ENCODE assay signal across 8 cellular contexts in the genomic region with DNA sequence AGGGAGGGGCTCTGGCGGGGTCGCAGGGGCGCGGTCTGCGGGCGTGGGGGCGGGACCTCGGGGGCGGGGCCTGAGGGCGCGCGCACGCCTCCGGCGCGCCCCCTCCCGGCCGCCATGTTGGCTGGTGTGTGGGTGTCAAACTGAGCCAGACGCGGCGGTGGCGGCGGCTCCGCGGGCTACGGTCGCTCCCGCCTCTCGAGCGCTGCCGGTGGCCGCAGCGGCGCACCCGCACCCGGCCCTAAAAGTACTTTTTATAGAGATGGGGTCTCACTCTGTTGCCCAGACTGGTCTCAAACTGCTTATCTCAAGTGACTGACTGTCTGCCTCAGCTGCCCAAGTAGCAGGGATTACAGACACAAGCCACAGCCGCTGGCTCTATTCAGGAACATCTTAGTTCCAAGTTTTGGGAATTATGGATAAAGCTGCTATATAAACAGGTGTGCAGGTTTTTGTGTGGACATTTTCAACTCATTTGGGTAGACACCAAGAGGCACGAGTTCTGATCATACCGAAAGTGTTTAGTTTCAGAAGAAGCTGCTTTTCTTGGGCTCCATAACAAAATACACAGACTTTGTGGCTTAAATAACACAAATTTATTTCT. TPM values are rescaled to one million over a fixed set of nuclear protein-coding genes. Genes with fewer than 3 reads are reported as not detected.
DNase-seq lines count a peak whose midpoint lies in the region; ATAC-seq and TF ChIP-seq lines count a peak whose summit lies in the region.
"Not testable (repeated sequence)": the region's sequence is repeated elsewhere in the genome, so short reads cannot be mapped to it uniquely, and the experiment has no call there.

No MANE protein-coding gene starts in this region.

- TF ChIP-seq CTCF in choroid plexus epithelial cell (conservative IDR thresholded peaks at IDR 0.05; ENCODE audit: low read depth, low read length), result peak; percentile 18
- TF ChIP-seq CTCF in sigmoid colon (IDR thresholded peaks at IDR 0.05), result peak in 2 of 4 experiments; percentile 24 to 63

- POLR2A ChIA-PET in activated CD4-positive, alpha-beta memory T cell treated with anti-CD3 and anti-CD28 coated beads for 36 hours (lab: Charles Lee), result not testable (repeated sequence)

- not testable (repeated sequence) for H3K27me3 Mint-ChIP-seq in activated CD4-positive, alpha-beta memory T cell treated with anti-CD3 and anti-CD28 coated beads for 36 hours

- ATAC-seq in GM18508 (IDR thresholded peaks at IDR 0.05; ENCODE audit: insufficient read depth, unreplicated experiment), result peak; percentile 42
- peak; percentile 60 for ATAC-seq in HG02610 (IDR thresholded peaks at IDR 0.05; ENCODE audit: unreplicated experiment)

- H3K36me3 ChIP-seq in sigmoid colon; urinary bladder (ENCODE audit: insufficient read depth): not testable (repeated sequence)

- H3K4me1 ChIP-seq in sigmoid colon; urinary bladder (ENCODE audit: insufficient read depth): not testable (repeated sequence)

- not testable (repeated sequence) for H3K27me3 ChIP-seq in sigmoid colon

- H3K4me3 Mint-ChIP-seq in activated CD4-positive, alpha-beta memory T cell treated with anti-CD3 and anti-CD28 coated beads for 36 hours, result peak overlapping the region; percentile 69

- intact Hi-C loops in activated CD4-positive, alpha-beta memory T cell treated with anti-CD3 and anti-CD28 coated beads for 36 hours (cut with micrococcal nuclease); sigmoid colon (cut with DNase I): not testable (repeated sequence)

- TF ChIP-seq EP300 in sigmoid colon (IDR thresholded peaks at IDR 0.05), result not testable (repeated sequence)

- H3K27ac ChIP-seq in sigmoid colon, result peak overlapping the region; percentile 81 to 91 (median 83)
- H3K27ac ChIP-seq in urinary bladder (ENCODE audit: low read depth), result not testable (repeated sequence)

- peak overlapping the region; percentile 33 for H3K27ac Mint-ChIP-seq in activated CD4-positive, alpha-beta memory T cell treated with anti-CD3 and anti-CD28 coated beads for 36 hours

- not testable (repeated sequence) for H3K4me1 Mint-ChIP-seq in activated CD4-positive, alpha-beta memory T cell treated with anti-CD3 and anti-CD28 coated beads for 36 hours (ENCODE audit: low read depth)

- H3K9me3 ChIP-seq in sigmoid colon, result not testable (repeated sequence)

- H3K9me3 Mint-ChIP-seq in activated CD4-positive, alpha-beta memory T cell treated with anti-CD3 and anti-CD28 coated beads for 36 hours, result not testable (repeated sequence)

- WGBS in sigmoid colon, 2 donors, result 0 to 1% methylated on average over 39 of the region's 39 CpGs
- WGBS in urinary bladder, result under 1% methylated on average over 39 of the region's 39 CpGs

- DNase-seq in LoVo (ENCODE audit: low spot score) (peak; percentile 41), choroid plexus epithelial cell (ENCODE audit: low read depth) (peak; percentile 65), kidney tubule cell (ENCODE audit: low spot score) (peak; percentile 25), sigmoid colon (peak; percentile 83)
- DNase-seq in activated CD4-positive, alpha-beta memory T cell treated with anti-CD3 and anti-CD28 coated beads for 36 hours, result peak; percentile 66

- CTCF ChIA-PET in activated CD4-positive, alpha-beta memory T cell treated with anti-CD3 and anti-CD28 coated beads for 36 hours (lab: Charles Lee), result not testable (repeated sequence)

- not testable (repeated sequence) for H3K36me3 Mint-ChIP-seq in activated CD4-positive, alpha-beta memory T cell treated with anti-CD3 and anti-CD28 coated beads for 36 hours

- TF ChIP-seq POLR2A in sigmoid colon (IDR thresholded peaks at IDR 0.05), result peak; percentile 64 to 98

- peak overlapping the region; percentile 42 for H3K4me3 ChIP-seq in choroid plexus epithelial cell (ENCODE audit: low read depth, low read length)
- H3K4me3 ChIP-seq in sigmoid colon, result peak overlapping the region; percentile 35 to 60 (median 45)
- H3K4me3 ChIP-seq in urinary bladder (ENCODE audit: low read depth, low read length), result peak overlapping the region; percentile 35

RNA-seq across cellular contexts. Expression of gene GRAPL, which starts 16.2 kb away (rescaled TPM):
- total RNA-seq in activated CD4-positive, alpha-beta memory T cell treated with anti-CD3 and anti-CD28 coated beads for 36 hours, result 1 to 10 TPM; 3.2 to 3.5 TPM
- total RNA-seq in sigmoid colon (1 to 10 TPM in 2 of 4 donors, under 1 TPM in 1, not detected in 1; 0.54 to 3.9 (median 2.5) TPM), urinary bladder (2.6 TPM)
- polyA plus RNA-seq in sigmoid colon (10 to 100 TPM in 1 of 3 donors, 1 to 10 TPM in 1, not detected in 1; 2.4 to 14.8 TPM), urinary bladder (1.2 TPM)

Comparison
In these comparisons a context has a peak if more than half of its experiments do, and no peak if none do; other contexts are left out.
1. DNase-seq: peak in every context shown above with its lines; median percentile 83 in sigmoid colon; 66 in activated CD4-positive, alpha-beta memory T cell treated with anti-CD3 and anti-CD28 coated beads for 36 hours; 65 in choroid plexus epithelial cell; 41 in LoVo; 25 in kidney tubule cell.